ENCODE assay signal across 8 cellular contexts in the genomic region with DNA sequence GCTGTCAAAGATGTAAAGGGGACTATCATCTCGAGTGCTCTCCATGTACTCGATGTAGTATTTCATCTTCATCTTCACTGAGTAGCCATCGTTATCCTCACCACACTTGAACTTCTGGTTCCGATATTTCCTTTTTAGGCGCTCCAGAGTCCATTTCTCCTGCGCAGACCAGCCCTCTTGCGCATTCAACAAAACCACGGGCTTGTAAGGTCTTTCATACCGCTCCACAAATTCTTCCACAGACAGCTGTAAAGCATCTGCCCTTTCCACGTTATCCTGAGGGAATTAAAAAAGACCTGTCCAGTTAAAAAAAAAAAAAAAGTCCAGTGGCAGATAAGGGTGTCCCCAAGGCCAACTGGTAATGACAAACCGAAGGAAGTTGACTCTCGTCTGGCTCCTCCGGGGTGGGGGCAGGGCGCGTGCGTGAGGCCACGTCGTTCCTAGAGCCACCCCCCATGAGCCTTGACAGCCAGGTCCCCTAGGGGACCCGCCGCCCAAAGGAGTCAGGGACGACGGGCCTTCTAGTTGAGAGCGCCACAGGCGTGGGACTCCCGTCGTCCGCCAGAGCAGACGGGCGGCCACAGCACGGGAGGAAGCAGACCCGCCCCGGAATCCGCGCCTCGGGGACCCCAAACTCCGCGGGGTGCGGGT. TPM values are rescaled to one million over a fixed set of nuclear protein-coding genes. Genes with fewer than 3 reads are reported as not detected.
DNase-seq lines count a peak whose midpoint lies in the region; ATAC-seq and TF ChIP-seq lines count a peak whose summit lies in the region.

No MANE protein-coding gene starts in this region.

- no peaks in the 10 kb centered on the region for H3K9me3 ChIP-seq in upper lobe of right lung

- intact Hi-C loops in upper lobe of right lung (cut with DNase I), result no loop called here

- H3K4me3 ChIP-seq in upper lobe of right lung, result peak overlapping the region; percentile 99

- peak; percentile 19 for ATAC-seq in HG02981 (IDR thresholded peaks at IDR 0.05; ENCODE audit: unreplicated experiment)
- peak; percentile 24 for ATAC-seq in omental fat pad (ENCODE audit: low FRiP score)
- peak; percentile 67 for ATAC-seq in upper lobe of right lung

- peak overlapping the region; percentile 100 for H3K27ac ChIP-seq in upper lobe of right lung

- H3K36me3 ChIP-seq in upper lobe of right lung, result peaks cover 46% of the 10 kb centered on the region

- no peaks in the 10 kb centered on the region for H3K27me3 ChIP-seq in upper lobe of right lung

- peak; percentile 70 for DNase-seq in NK-92 treated with Interleukin-12 subunit alpha and Interleukin-12 subunit beta, amount 100 ng/mL, for 24 hours (lab: John Stamatoyannopoulos, UW)
- no peak for DNase-seq in NK-92 (lab: John Stamatoyannopoulos, UW; ENCODE audit: unreplicated experiment)
- peak; percentile 46 for DNase-seq in RPMI7951 (ENCODE audit: low read depth)
- DNase-seq in activated gamma-delta T cell (lab: John Stamatoyannopoulos, UW), result peak; percentile 60
- DNase-seq in germinal center (ENCODE audit: low spot score), result peak; percentile 63
- DNase-seq in omental fat pad (ENCODE audit: low spot score), result peak; percentile 49
- peak; percentile 92 for DNase-seq in upper lobe of right lung

- H3K4me1 ChIP-seq in upper lobe of right lung, result peaks cover 41% of the 10 kb centered on the region

- no peak for TF ChIP-seq CTCF in omental fat pad (IDR thresholded peaks at IDR 0.05)
- TF ChIP-seq CTCF in upper lobe of right lung (IDR thresholded peaks at IDR 0.05), result no peak

RNA-seq across cellular contexts. Expression of a gene that starts 0.7 kb away (rescaled TPM):
- total RNA-seq in RPMI7951 (2014; rRNA removed; shearing (Covaris generic)), result 24.9 and 26.2 TPM in 2 replicates
- total RNA-seq in omental fat pad (10 to 100 TPM; 17.7 to 40.4 (median 30.4) TPM), upper lobe of right lung (29.6 TPM)

RNA-seq across cellular contexts. Expression of a gene that starts 0.9 kb away (rescaled TPM):
- 47.9 and 56.9 TPM in 2 replicates for total RNA-seq in RPMI7951 (2014; rRNA removed; shearing (Covaris generic))
- total RNA-seq in omental fat pad (10 to 100 TPM; 13.6 to 30.2 (median 26.9) TPM), upper lobe of right lung (31.6 TPM)

RNA-seq across cellular contexts. Expression of a gene that starts 11.4 kb away (rescaled TPM):
- 232 and 251 TPM in 2 replicates for total RNA-seq in RPMI7951 (2014; rRNA removed; shearing (Covaris generic))
- total RNA-seq in omental fat pad (100 to 1,000 TPM; 208 to 463 (median 244) TPM), upper lobe of right lung (145 TPM)

RNA-seq across cellular contexts. Expression of a gene that starts 12.2 kb away (rescaled TPM):
- 23.0 and 23.4 TPM in 2 replicates for total RNA-seq in RPMI7951 (2014; rRNA removed; shearing (Covaris generic))
- total RNA-seq in omental fat pad (10 to 100 TPM; 17.9 to 38.9 (median 26.3) TPM), upper lobe of right lung (32.3 TPM)

RNA-seq across cellular contexts. Expression of a gene that starts 14.9 kb away (rescaled TPM):
- 59.6 and 59.9 TPM in 2 replicates for total RNA-seq in RPMI7951 (2014; rRNA removed; shearing (Covaris generic))
- 100 to 1,000 TPM; 150 to 231 (median 194) TPM for total RNA-seq in omental fat pad
- total RNA-seq in upper lobe of right lung, result 159 TPM
